In the genomic region with DNA sequence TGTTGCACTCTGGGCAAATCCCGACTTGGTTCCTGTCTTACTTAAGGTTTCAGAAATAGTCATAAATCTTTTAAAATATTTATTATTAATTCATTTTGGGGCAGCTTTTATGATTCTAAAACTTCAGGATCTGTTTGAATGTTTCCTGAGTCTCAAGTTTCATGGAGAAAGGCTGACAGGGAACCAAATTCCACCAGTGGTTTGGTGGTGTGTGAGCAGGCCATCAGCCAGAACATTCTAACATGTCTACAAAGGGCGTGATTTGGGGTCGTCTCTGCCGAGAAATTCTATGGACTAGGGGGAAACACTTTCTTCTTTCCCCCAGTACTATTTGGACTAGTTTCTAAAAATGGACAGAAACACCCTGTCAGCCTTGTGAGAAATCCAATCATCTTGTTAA, we compare ENCODE assay signal across 14 cellular contexts.
DNase-seq lines count a peak whose midpoint lies in the region; TF ChIP-seq lines count a peak whose summit lies in the region.
"Had no signal": no experiment of that assay in that cellular context is flagged by ENCODE, and none has a peak within 500 bp of the region (broad histone marks: within the 10 kb centered on the region; RNA-seq: fewer than 3 reads in every experiment).

No MANE protein-coding gene starts in this region.

- H3K23ac ChIP-seq in mesendoderm (ENCODE audit: low read length): no peak overlapping the region

- peak overlapping the region; percentile 16 for H3K4ac ChIP-seq in mesendoderm (ENCODE audit: low read depth, low read length)

- H3K4me2 ChIP-seq in mesendoderm (ENCODE audit: low read length): no peak overlapping the region

- H3K27ac Mint-ChIP-seq in MCF 10A (ENCODE audit: low read depth, unreplicated experiment): no peak overlapping the region
- H3K27ac Mint-ChIP-seq: CD14-positive monocyte had no signal

- CTCF ChIA-PET in MCF 10A (lab: Yijun Ruan, JAX): no interaction called here

- no peaks in the 10 kb centered on the region for H3K36me3 Mint-ChIP-seq in MCF 10A (ENCODE audit: insufficient read depth, unreplicated experiment)
- H3K36me3 Mint-ChIP-seq: CD14-positive monocyte had no signal

- H3K36me3 ChIP-seq in breast epithelium (no peaks in the 10 kb centered on the region), mesendoderm (ENCODE audit: control insufficient read depth, insufficient read depth, low read length) (no peaks in the 10 kb centered on the region), skeletal muscle tissue (ENCODE audit: control insufficient read depth in 3 of 3, insufficient read depth in 3 of 3, low read length in 3 of 3) (no peaks in the 10 kb centered on the region)
- H3K36me3 ChIP-seq: HAP-1 had no signal

- H3K9me3 ChIP-seq in breast epithelium (no peaks in the 10 kb centered on the region), skeletal muscle tissue (ENCODE audit: control insufficient read depth in 3 of 3, low read length in 3 of 3) (no peaks in the 10 kb centered on the region)
- H3K9me3 ChIP-seq: HAP-1 had no signal

- no peaks in the 10 kb centered on the region for H3K27me3 Mint-ChIP-seq in MCF 10A (ENCODE audit: insufficient read depth, unreplicated experiment)

- TF ChIP-seq CTCF in breast epithelium (IDR thresholded peaks at IDR 0.05): no peak
- TF ChIP-seq CTCF in MCF 10A (IDR thresholded peaks at IDR 0.05; ENCODE audit: unreplicated experiment): no peak
- no peak for TF ChIP-seq CTCF in astrocyte of the spinal cord (IDR thresholded peaks at IDR 0.05; ENCODE audit: low read depth, low read length)
- no peak for TF ChIP-seq CTCF in GM20000 (IDR thresholded peaks at IDR 0.05; ENCODE audit: extremely low read depth, missing control alignments)

- peak overlapping the region; percentile 15 for H2BK5ac ChIP-seq in mesendoderm (ENCODE audit: low read length)

- no peak overlapping the region for H3K4me3 Mint-ChIP-seq in MCF 10A (ENCODE audit: unreplicated experiment)
- H3K4me3 Mint-ChIP-seq: CD14-positive monocyte had no signal

- H3K56ac ChIP-seq in mesendoderm (ENCODE audit: low read length): peak overlapping the region; percentile 47

- no peaks in the 10 kb centered on the region for H3K4me1 Mint-ChIP-seq in MCF 10A (ENCODE audit: insufficient read depth, unreplicated experiment)

- H4K8ac ChIP-seq in mesendoderm (ENCODE audit: low read depth, low read length): peak overlapping the region; percentile 91

- H3K18ac ChIP-seq in mesendoderm (ENCODE audit: low read length): peak overlapping the region; percentile 69

- peak overlapping the region; percentile 69 to 90 for H3K27ac ChIP-seq in breast epithelium
- no peak overlapping the region for H3K27ac ChIP-seq in mesendoderm (ENCODE audit: low read depth, low read length)
- H3K27ac ChIP-seq in skeletal muscle tissue (ENCODE audit: low read depth, low read length): peak overlapping the region; percentile 92

- no TSS peak for BruUV-seq in MCF 10A (replicated peaks; lab: Mats Ljungman, UMichigan)

- no CpG with 5 or more reads among the region's 4 CpGs for WGBS in mesendoderm (ENCODE audit: extremely low coverage, insufficient coverage, low lambda C conversion rate)

- POLR2A ChIA-PET in MCF 10A (lab: Yijun Ruan, JAX): no interaction called here

- H3K27me3 ChIP-seq in breast epithelium (no peaks in the 10 kb centered on the region), mesendoderm (ENCODE audit: insufficient read depth, low read length, poor library complexity) (no peaks in the 10 kb centered on the region), skeletal muscle tissue (ENCODE audit: control insufficient read depth in 3 of 3, insufficient read depth in 3 of 3, low read length in 3 of 3) (no peaks in the 10 kb centered on the region)

- in situ Hi-C loops in astrocyte of the spinal cord (cut with HindIII; ENCODE audit: low sequenced_read_pairs): no loop called here

- H3K4me1 ChIP-seq in breast epithelium: peaks cover 0 to 3% of the 10 kb centered on the region in 2 donors
- H3K4me1 ChIP-seq in mesendoderm (ENCODE audit: control insufficient read depth, low read depth, low read length): peaks cover 10% of the 10 kb centered on the region
- H3K4me1 ChIP-seq in skeletal muscle tissue (ENCODE audit: control insufficient read depth in 3 of 3, insufficient read depth in 3 of 3, low read length in 3 of 3): peaks cover 22 to 37% (median 26%) of the 10 kb centered on the region in 3 donors

- intact Hi-C loops in breast epithelium (cut with DNase I; ENCODE audit: low total_unique reads) (no loop called here), MCF 10A (cut with micrococcal nuclease) (no loop called here)

- H4K5ac ChIP-seq in mesendoderm (ENCODE audit: low read length): no peak overlapping the region

- no peaks in the 10 kb centered on the region for H3K79me2 ChIP-seq in mesendoderm (ENCODE audit: control insufficient read depth, insufficient read depth, low read length)

- no peak overlapping the region for H2BK120ac ChIP-seq in mesendoderm (ENCODE audit: low read depth, low read length)

- no peak overlapping the region for H2AK5ac ChIP-seq in mesendoderm (ENCODE audit: low read length)

- DNase-seq in breast epithelium (ENCODE audit: low spot score in 2 of 2) (no peak), MCF 10A (ENCODE audit: unreplicated experiment) (no peak), astrocyte of the spinal cord (ENCODE audit: low read depth, low spot score) (peak; percentile 8), mesendoderm (no peak), GM20000 (ENCODE audit: low spot score) (no peak), NCI-H2029 treated with DMSO at 0.1 percent for 48 hours (lab: John Stamatoyannopoulos, UW) (no peak), NCI-H748 treated with DMSO at 0.1 percent for 48 hours (lab: John Stamatoyannopoulos, UW) (no peak)
- DNase-seq: NCI-H1436 treated with DMSO at 0.1 percent for 48 hours; NCI-H345; NCI-H526 treated with DMSO at 0.1 percent for 48 hours; NK-92 treated with Interleukin-12 subunit alpha and Interleukin-12 subunit beta, amount 100 ng/mL, for 24 hours had no signal

- TF ChIP-seq POLR2A in breast epithelium (IDR thresholded peaks at IDR 0.05): no peak

- no peaks in the 10 kb centered on the region for H3K79me1 ChIP-seq in mesendoderm (ENCODE audit: low read length)

- H3K9ac ChIP-seq in mesendoderm (ENCODE audit: low read length) (no peak overlapping the region), skeletal muscle tissue (ENCODE audit: low read depth in 1 of 3, low read length in 3 of 3) (peak overlapping the region; percentile 48 to 85 (median 82))

- H3K9me3 Mint-ChIP-seq in MCF 10A (ENCODE audit: unreplicated experiment): peaks cover 19% of the 10 kb centered on the region

- no peak overlapping the region for H3K4me3 ChIP-seq in breast epithelium
- no peak overlapping the region for H3K4me3 ChIP-seq in astrocyte of the spinal cord (ENCODE audit: low read depth, low read length)
- H3K4me3 ChIP-seq in mesendoderm (ENCODE audit: low read length): no peak overlapping the region
- peak overlapping the region; percentile 61 to 82 (median 64) for H3K4me3 ChIP-seq in skeletal muscle tissue (ENCODE audit: low read length in 3 of 3)
- H3K4me3 ChIP-seq: HAP-1 had no signal

- peak overlapping the region; percentile 42 for H2BK15ac ChIP-seq in mesendoderm (replicated peaks; ENCODE audit: low read depth)

Comparison
In these comparisons a context has a peak if more than half of its experiments do, and no peak if none do; other contexts are left out.
1. H3K4me3 ChIP-seq: peak in skeletal muscle tissue (3 of 3); none in breast epithelium (0 of 3), astrocyte of the spinal cord (single experiment) and mesendoderm (single experiment).